10 cellular contexts compared by ENCODE assay signal in genomic region chr1:33130297-33130696, GRCh38. TPM values are rescaled to one million over a fixed set of nuclear protein-coding genes. Genes with fewer than 3 reads are reported as not detected.
DNase-seq lines count a peak whose midpoint lies in the region; ATAC-seq and TF ChIP-seq lines count a peak whose summit lies in the region.
"Had no signal": no experiment of that assay in that cellular context is flagged by ENCODE, and none has a peak within 500 bp of the region (broad histone marks: within the 10 kb centered on the region; RNA-seq: fewer than 3 reads in every experiment).

No MANE protein-coding gene starts in this region.

- H3K9me3 Mint-ChIP-seq in activated T-helper 17 cell treated with anti-CD3 and anti-CD28 coated beads, Interleukin-2, amount 50 U/mL, for 72 hours = no peaks in the 10 kb centered on the region
- H3K9me3 Mint-ChIP-seq in naive thymus-derived CD4-positive, alpha-beta T cell = peaks cover 0 to 5% (median 0%) of the 10 kb centered on the region in 11 donors
- peaks cover 11% of the 10 kb centered on the region for H3K9me3 Mint-ChIP-seq in nephron progenitor cell

- H4K20me1 ChIP-seq in IMR-90 (ENCODE audit: insufficient read depth, low read length) = no peaks in the 10 kb centered on the region

- no peak overlapping the region for H3K9ac ChIP-seq in IMR-90 (ENCODE audit: low read depth, low read length)

- H2AFZ ChIP-seq in IMR-90 (replicated peaks; ENCODE audit: low read length, poor library complexity) = no peak overlapping the region

- ATAC-seq in IMR-90 (ENCODE audit: low read depth) = no peak
- peak; percentile 66 for ATAC-seq in activated T-helper 17 cell treated with anti-CD3 and anti-CD28 coated beads, Interleukin-2, amount 50 U/mL, for 72 hours (replicated peaks)
- no peak for ATAC-seq in naive thymus-derived CD4-positive, alpha-beta T cell
- ATAC-seq in HG03045 (IDR thresholded peaks at IDR 0.05; ENCODE audit: unreplicated experiment) = no peak
- ATAC-seq in HG02840 (IDR thresholded peaks at IDR 0.05; ENCODE audit: low FRiP score, unreplicated experiment) = no peak
- ATAC-seq: lower lobe of right lung had no signal

- H3K4me2 ChIP-seq in IMR-90 (ENCODE audit: low read depth, low read length) = no peak overlapping the region

- intact Hi-C loops in IMR-90 (cut with micrococcal nuclease) = no loop called here
- intact Hi-C loops in naive thymus-derived CD4-positive, alpha-beta T cell (cut with micrococcal nuclease) = loop anchor here in 1 of 2 donors (10.0 kb wide), 1 partner anchor 325 kb away; no protein-coding TSS in a partner anchor

- H3K56ac ChIP-seq in IMR-90 (ENCODE audit: extremely low read depth, insufficient read depth, low read length) = no peak overlapping the region

- no peaks in the 10 kb centered on the region for H3K27me3 ChIP-seq in IMR-90 (ENCODE audit: control insufficient read depth, insufficient read depth, low read length)
- no peaks in the 10 kb centered on the region for H3K27me3 ChIP-seq in naive thymus-derived CD4-positive, alpha-beta T cell (ENCODE audit: control insufficient read depth in 2 of 2, insufficient read depth in 2 of 2, low read length in 2 of 2)

- POLR2A ChIA-PET in IMR-90 (lab: Charles Lee; ENCODE audit: unreplicated experiment) = no interaction called here
- POLR2A ChIA-PET in naive thymus-derived CD4-positive, alpha-beta T cell (lab: Charles Lee) = interaction anchor here (0.8 to 1.2 kb wide), 2 partner anchors 13 to 52 kb away, joined by 3 read pairs; partner anchors contain the start of gene TRIM62

- 0 out of 4 replicates have a peak overlapping the region, but pooled peaks of 1 of the 2 experiments have one; percentile 24 for H4K8ac ChIP-seq in IMR-90 (ENCODE audit: low read depth in 2 of 2, low read length in 2 of 2)

- H3K23ac ChIP-seq in IMR-90 (ENCODE audit: low read depth, low read length) = no peak overlapping the region

- H3K27ac Mint-ChIP-seq in activated T-helper 17 cell treated with anti-CD3 and anti-CD28 coated beads, Interleukin-2, amount 50 U/mL, for 72 hours = peak overlapping the region; percentile 90
- H3K27ac Mint-ChIP-seq in naive thymus-derived CD4-positive, alpha-beta T cell = peak overlapping the region; percentile 12 to 92 (median 56)
- H3K27ac Mint-ChIP-seq in nephron progenitor cell = no peak overlapping the region

- 100% methylated on average over 2 of the region's 4 CpGs; no CpG with 5 or more reads in 1 of the 2 experiments for WGBS in IMR-90 (ENCODE audit: extremely low coverage in 2 of 2, insufficient read length in 1 of 2), 2 experiments

- no peak for TF ChIP-seq CTCF in IMR-90 (conservative IDR thresholded peaks at IDR 0.05; ENCODE audit: low read depth, low read length)
- TF ChIP-seq CTCF in nephron progenitor cell (IDR thresholded peaks at IDR 0.05) = no peak

- H3K79me1 ChIP-seq in IMR-90 (ENCODE audit: low read depth in 1 of 2, low read length in 2 of 2) = peaks cover 16 to 19% of the 10 kb centered on the region in 2 experiments

- peaks cover 5% of the 10 kb centered on the region for H3K4me1 ChIP-seq in IMR-90 (ENCODE audit: control insufficient read depth, insufficient read depth, low read length)
- H3K4me1 ChIP-seq in naive thymus-derived CD4-positive, alpha-beta T cell (ENCODE audit: control insufficient read depth in 2 of 2, insufficient read depth in 2 of 2, low read length in 2 of 2) = peaks cover 19 to 28% of the 10 kb centered on the region in 2 donors

- dilution Hi-C loops in IMR-90 (cut with HindIII; ENCODE audit: low sequenced_read_pairs, unreplicated experiment) = no loop called here

- peak overlapping the region; percentile 65 for H3K4me3 Mint-ChIP-seq in activated T-helper 17 cell treated with anti-CD3 and anti-CD28 coated beads, Interleukin-2, amount 50 U/mL, for 72 hours
- peak overlapping the region in 4 of 10 donors; percentile 1 to 33 (median 10) for H3K4me3 Mint-ChIP-seq in naive thymus-derived CD4-positive, alpha-beta T cell
- no peak overlapping the region for H3K4me3 Mint-ChIP-seq in nephron progenitor cell

- peaks cover 13% of the 10 kb centered on the region for H3K36me3 Mint-ChIP-seq in activated T-helper 17 cell treated with anti-CD3 and anti-CD28 coated beads, Interleukin-2, amount 50 U/mL, for 72 hours (ENCODE audit: low read depth)
- peaks cover 2 to 15% (median 10%) of the 10 kb centered on the region in 5 donors for H3K36me3 Mint-ChIP-seq in naive thymus-derived CD4-positive, alpha-beta T cell
- peaks cover 11% of the 10 kb centered on the region for H3K36me3 Mint-ChIP-seq in nephron progenitor cell (ENCODE audit: low read depth)

- no peak for TF ChIP-seq POLR2A in IMR-90 (IDR thresholded peaks at IDR 0.05; ENCODE audit: low read depth, low read length)

- H2BK5ac ChIP-seq in IMR-90 (ENCODE audit: low read depth, low read length, poor library complexity, severe bottlenecking) = no peak overlapping the region

- CTCF ChIA-PET in IMR-90 (lab: Yijun Ruan, JAX) = no interaction called here
- CTCF ChIA-PET in naive thymus-derived CD4-positive, alpha-beta T cell (lab: Charles Lee) = no interaction called here

- in situ Hi-C loops in IMR-90 (cut with MboI; ENCODE audit: low sequenced_read_pairs) = loop anchor here (10.0 kb wide), 1 partner anchor 335 kb away; no protein-coding TSS in a partner anchor

- no peak overlapping the region for H2AK9ac ChIP-seq in IMR-90 (replicated peaks; ENCODE audit: low read depth, low read length, poor library complexity)

- no peaks in the 10 kb centered on the region for H3K9me3 ChIP-seq in IMR-90 (ENCODE audit: control insufficient read depth, insufficient read depth, low read length)
- H3K9me3 ChIP-seq in naive thymus-derived CD4-positive, alpha-beta T cell (ENCODE audit: control insufficient read depth in 2 of 3, low read length in 3 of 3) = no peaks in the 10 kb centered on the region
- H3K9me3 ChIP-seq: lower lobe of right lung had no signal

- DNase-seq in EL = peak; percentile 63
- DNase-seq in IMR-90 = peak; percentile 64
- no peak for DNase-seq in naive thymus-derived CD4-positive, alpha-beta T cell
- no peak for DNase-seq in nephron progenitor cell
- DNase-seq in DMS79 treated with DMSO at 0.1 percent for 48 hours (lab: John Stamatoyannopoulos, UW) = no peak
- DNase-seq: lower lobe of right lung had no signal

- H3K9me1 ChIP-seq in IMR-90 (ENCODE audit: insufficient read depth, low read length) = peaks cover 8% of the 10 kb centered on the region

- no peaks in the 10 kb centered on the region for H3K27me3 Mint-ChIP-seq in activated T-helper 17 cell treated with anti-CD3 and anti-CD28 coated beads, Interleukin-2, amount 50 U/mL, for 72 hours
- peaks cover 0 to 3% (median 0%) of the 10 kb centered on the region in 5 donors for H3K27me3 Mint-ChIP-seq in naive thymus-derived CD4-positive, alpha-beta T cell
- peaks cover 14% of the 10 kb centered on the region for H3K27me3 Mint-ChIP-seq in nephron progenitor cell (ENCODE audit: low read depth, poor library complexity)
- H3K27me3 Mint-ChIP-seq: IgD-negative memory B cell had no signal

- H4K5ac ChIP-seq in IMR-90 (ENCODE audit: low read depth, low read length) = no peak overlapping the region

- no peak overlapping the region for H2BK15ac ChIP-seq in IMR-90 (ENCODE audit: low read depth, low read length)

- H3K4ac ChIP-seq in IMR-90 (ENCODE audit: low read depth, low read length) = no peak overlapping the region

- BruUV-seq in IMR-90 (replicated peaks; lab: Mats Ljungman, UMichigan) = no TSS peak

- no peaks in the 10 kb centered on the region for H3K36me3 ChIP-seq in IMR-90 (ENCODE audit: control insufficient read depth, insufficient read depth, low read length)
- peaks cover 0 to 9% (median 0%) of the 10 kb centered on the region in 3 experiments for H3K36me3 ChIP-seq in naive thymus-derived CD4-positive, alpha-beta T cell (ENCODE audit: control insufficient read depth in 2 of 3, insufficient read depth in 3 of 3, low read length in 3 of 3)

- no peak overlapping the region for H4K91ac ChIP-seq in IMR-90 (ENCODE audit: insufficient read depth, low read depth, low read length)

- H2BK120ac ChIP-seq in IMR-90 (ENCODE audit: low read depth, low read length) = no peak overlapping the region

- TF ChIP-seq RAD21 in IMR-90 (IDR thresholded peaks at IDR 0.05; ENCODE audit: low read length) = no peak

- H2BK20ac ChIP-seq in IMR-90 (ENCODE audit: low read depth, low read length) = no peak overlapping the region

- no peak overlapping the region for H3K4me3 ChIP-seq in IMR-90 (ENCODE audit: insufficient read depth, low read depth, low read length)
- H3K4me3 ChIP-seq in naive thymus-derived CD4-positive, alpha-beta T cell (ENCODE audit: low read length) = no peak overlapping the region
- H3K4me3 ChIP-seq: lower lobe of right lung had no signal

- H3K27ac ChIP-seq in IMR-90 (ENCODE audit: insufficient read depth, low read length) = no peak overlapping the region
- H3K27ac ChIP-seq in naive thymus-derived CD4-positive, alpha-beta T cell (ENCODE audit: low read depth, low read length) = no peak overlapping the region
- H3K27ac ChIP-seq: lower lobe of right lung had no signal

- no peak overlapping the region for H2AK5ac ChIP-seq in IMR-90 (ENCODE audit: low read depth, low read length)

- H3K18ac ChIP-seq in IMR-90 (ENCODE audit: low read depth, low read length) = no peak overlapping the region

- no peak overlapping the region for H3K14ac ChIP-seq in IMR-90 (replicated peaks; ENCODE audit: low read depth, low read length)

- peaks cover 38% of the 10 kb centered on the region for H3K4me1 Mint-ChIP-seq in activated T-helper 17 cell treated with anti-CD3 and anti-CD28 coated beads, Interleukin-2, amount 50 U/mL, for 72 hours
- H3K4me1 Mint-ChIP-seq in naive thymus-derived CD4-positive, alpha-beta T cell = peaks cover 26 to 63% (median 58%) of the 10 kb centered on the region in 7 donors
- peaks cover 16% of the 10 kb centered on the region for H3K4me1 Mint-ChIP-seq in nephron progenitor cell

RNA-seq across cellular contexts. Expression of gene AZIN2, which starts 49.3 kb away (rescaled TPM):
- total RNA-seq in IMR-90 (2012; rRNA removed) = 2.2 and 4.7 TPM in 2 replicates
- 8.0 and 8.9 TPM in 2 replicates for polyA plus RNA-seq in IMR-90 (2012; rRNA removed)
- polyA plus RNA-seq in IMR-90 (2012; cell fraction: cytosol; rRNA removed) = 7.5 and 10.8 TPM in 2 replicates
- polyA plus RNA-seq in IMR-90 (2012; cell fraction: nucleus; rRNA removed; ENCODE audit: low replicate concordance) = 26.2 and 26.3 TPM in 2 replicates
- 1 to 10 TPM; 3.4 to 3.7 TPM for total RNA-seq in activated T-helper 17 cell treated with anti-CD3 and anti-CD28 coated beads, Interleukin-2, amount 50 U/mL, for 72 hours
- 1 to 10 TPM; 5.3 to 9.6 (median 9.0) TPM for total RNA-seq in naive thymus-derived CD4-positive, alpha-beta T cell
- polyA plus RNA-seq in naive thymus-derived CD4-positive, alpha-beta T cell = 1 to 10 TPM; 4.3 to 5.1 TPM

RNA-seq across cellular contexts. Expression of gene TRIM62, which starts 51.5 kb away (rescaled TPM):
- total RNA-seq in IMR-90 (2012; rRNA removed) = 2.8 and 3.0 TPM in 2 replicates
- 11.1 and 12.8 TPM in 2 replicates for polyA plus RNA-seq in IMR-90 (2012; rRNA removed)
- 4.8 and 18.3 TPM in 2 replicates for polyA plus RNA-seq in IMR-90 (2012; cell fraction: cytosol; rRNA removed)
- polyA plus RNA-seq in IMR-90 (2012; cell fraction: nucleus; rRNA removed; ENCODE audit: low replicate concordance) = 25.0 and 36.8 TPM in 2 replicates
- 1 to 10 TPM; 4.3 to 6.5 TPM for total RNA-seq in activated T-helper 17 cell treated with anti-CD3 and anti-CD28 coated beads, Interleukin-2, amount 50 U/mL, for 72 hours
- 10 to 100 TPM; 13.2 to 24.2 (median 19.4) TPM for total RNA-seq in naive thymus-derived CD4-positive, alpha-beta T cell
- polyA plus RNA-seq in naive thymus-derived CD4-positive, alpha-beta T cell = 1 to 10 TPM; 3.6 to 7.9 TPM

Comparison
In these comparisons a context has a peak if more than half of its experiments do, and no peak if none do; other contexts are left out.
1. DNase-seq: peak in EL (single experiment) and IMR-90 (single experiment); none in naive thymus-derived CD4-positive, alpha-beta T cell (0 of 9), nephron progenitor cell (single experiment) and DMS79 treated with DMSO at 0.1 percent for 48 hours (single experiment).